ENCODE assay signal across 21 cellular contexts in genomic region chr12:87317302-87317701, GRCh38.
DNase-seq lines count a peak whose midpoint lies in the region; ATAC-seq, FAIRE-seq and TF ChIP-seq lines count a peak whose summit lies in the region.
"Had no signal": no experiment of that assay in that cellular context is flagged by ENCODE, and none has a peak within 500 bp of the region (broad histone marks: within the 10 kb centered on the region; RNA-seq: fewer than 3 reads in every experiment).

No MANE protein-coding gene starts in this region.

- H3K27ac ChIP-seq in 22Rv1 (0 out of 2 replicates have a peak overlapping the region, but pooled peaks have one; percentile 4), RWPE1 (no peak overlapping the region), endothelial cell of umbilical vein (ENCODE audit: insufficient read depth, low read depth, low read length) (peak overlapping the region; percentile 61)
- H3K27ac ChIP-seq: Peyer's patch, SJCRH30 had no signal

- H3K4me1 ChIP-seq in endothelial cell of umbilical vein (ENCODE audit: control insufficient read depth, extremely low read depth, insufficient read depth, low read length) = peaks cover 24% of the 10 kb centered on the region
- H3K4me1 ChIP-seq: Peyer's patch, SJCRH30 had no signal

- no peaks in the 10 kb centered on the region for H3K9me3 ChIP-seq in endothelial cell of umbilical vein (replicated peaks; ENCODE audit: control insufficient read depth, insufficient read depth, low read length)
- H3K9me3 ChIP-seq: Peyer's patch, SJCRH30 had no signal

- H3K9me1 ChIP-seq in endothelial cell of umbilical vein (replicated peaks; ENCODE audit: control insufficient read depth, extremely low read depth, insufficient read depth, low read length) = no peaks in the 10 kb centered on the region

- no peak overlapping the region for H3K4me3 ChIP-seq in endothelial cell of umbilical vein (replicated peaks in 1 of 3; ENCODE audit: insufficient read depth in 1 of 3, low read depth in 1 of 3, low read length in 3 of 3)
- H3K4me3 ChIP-seq: Peyer's patch, SJCRH30 had no signal

- no peak for FAIRE-seq in endothelial cell of umbilical vein (lab: Jason Lieb, UNC)

- TF ChIP-seq CTCF in 22Rv1 (IDR thresholded peaks at IDR 0.05) (no peak), RWPE1 (conservative IDR thresholded peaks at IDR 0.05; ENCODE audit: low read depth) (no peak), endothelial cell of umbilical vein (IDR thresholded peaks at IDR 0.05; ENCODE audit: extremely low read depth in 1 of 2, insufficient read depth in 1 of 2, low read depth in 1 of 2, low read length in 2 of 2) (no peak)

- BruUV-seq in endothelial cell of umbilical vein (replicated peaks; lab: Mats Ljungman, UMichigan) = no TSS peak

- CTCF ChIA-PET in RWPE1 (lab: Yijun Ruan, JAX) (interaction anchor here (0.6 kb wide), 1 partner anchor 211 kb away, joined by 4 read pairs; no protein-coding TSS in a partner anchor), endothelial cell of umbilical vein (lab: Charles Lee) (interaction anchor here (0.6 to 1.7 kb wide), 5 partner anchors 10 to 57 kb away, joined by 3 to 6 read pairs (median 4); no protein-coding TSS in a partner anchor)

- POLR2A ChIA-PET in RWPE1 (lab: Yijun Ruan, JAX; ENCODE audit: low non-redundant PET) (no interaction called here), endothelial cell of umbilical vein (lab: Charles Lee) (no interaction called here)

- no peaks in the 10 kb centered on the region for H3K79me2 ChIP-seq in endothelial cell of umbilical vein (ENCODE audit: control insufficient read depth, insufficient read depth, low read length)

- peak overlapping the region; percentile 41 for H3K4me2 ChIP-seq in endothelial cell of umbilical vein (ENCODE audit: insufficient read depth, low read length)

- H3K9ac ChIP-seq in endothelial cell of umbilical vein (replicated peaks; ENCODE audit: extremely low read depth, insufficient read depth, low read length) = no peak overlapping the region

- dilution Hi-C loops in endothelial cell of umbilical vein (cut with MboI; ENCODE audit: extremely low pct_ligation_motif_present, low sequenced_read_pairs) = no loop called here

- TF ChIP-seq POLR2A in endothelial cell of umbilical vein (IDR thresholded peaks at IDR 0.05; ENCODE audit: low read depth, low read length) = no peak

- H3K27me3 ChIP-seq in endothelial cell of umbilical vein (ENCODE audit: control insufficient read depth in 2 of 2, insufficient read depth in 2 of 2, low read length in 2 of 2) = no peaks in the 10 kb centered on the region
- H3K27me3 ChIP-seq: Peyer's patch, SJCRH30 had no signal

- DNase-seq in HT-29 (ENCODE audit: low spot score) (peak; percentile 15), RWPE1 (ENCODE audit: low spot score) (peak; percentile 4), endothelial cell of umbilical vein (ENCODE audit: low read depth, low spot score) (peak; percentile 55), NCI-H1417 treated with DMSO at 0.1 percent for 48 hours (lab: John Stamatoyannopoulos, UW) (no peak), H4 (ENCODE audit: low spot score) (no peak)
- DNase-seq in activated naive CD4-positive, alpha-beta T cell treated with anti-CD3 and anti-CD28 coated beads, Interleukin-2, amount 50 U/mL, for 16 hours = no peak
- DNase-seq: AML-193; CD4-positive, CD25-positive, alpha-beta regulatory T cell; DMS79; GDM1; GOT3; HFFc6; Karpas-422; NCI-H1436; NCI-H2029 treated with DMSO at 0.1 percent for 48 hours; NCI-H345; NCI-H82; Peyer's patch; SJCRH30 had no signal

- H3K36me3 ChIP-seq in endothelial cell of umbilical vein (ENCODE audit: control insufficient read depth in 2 of 2, extremely low read depth in 1 of 2, insufficient read depth in 2 of 2, low read length in 2 of 2) = no peaks in the 10 kb centered on the region
- H3K36me3 ChIP-seq: Peyer's patch, SJCRH30 had no signal

- intact Hi-C loops in endothelial cell of umbilical vein (cut with micrococcal nuclease) = no loop called here

- no peak overlapping the region for H2AFZ ChIP-seq in endothelial cell of umbilical vein (ENCODE audit: low read depth, low read length)

- H4K20me1 ChIP-seq in endothelial cell of umbilical vein (replicated peaks; ENCODE audit: control insufficient read depth, extremely low read depth, insufficient read depth, low read length) = no peaks in the 10 kb centered on the region

- no peak for ATAC-seq in GM19023 (IDR thresholded peaks at IDR 0.05; ENCODE audit: unreplicated experiment)

TF ChIP-seq in endothelial cell of umbilical vein, 7 proteins besides CTCF, POLR2A, EP300 and RAD21:
- peak; percentile 65 for TF ChIP-seq GATA2 (IDR thresholded peaks at IDR 0.05; ENCODE audit: insufficient read depth, insufficient read length, low read depth, low read length)
- no peak for TF ChIP-seq MYC (IDR thresholded peaks at IDR 0.05; ENCODE audit: low read depth, low read length)

Comparison
In these comparisons a context has a peak if more than half of its experiments do, and no peak if none do; other contexts are left out.
1. DNase-seq: peak in HT-29 (single experiment), RWPE1 (single experiment) and endothelial cell of umbilical vein (single experiment); none in NCI-H1417 treated with DMSO at 0.1 percent for 48 hours (single experiment), H4 (single experiment) and activated naive CD4-positive, alpha-beta T cell treated with anti-CD3 and anti-CD28 coated beads, Interleukin-2, amount 50 U/mL, for 16 hours (single experiment).